ENCODE assay signal across 18 cellular contexts in genomic region chr9:86488794-86489193, GRCh38.
"Had no signal": no experiment of that assay in that cellular context is flagged by ENCODE, and none has a peak within 500 bp of the region (broad histone marks: within the 10 kb centered on the region; RNA-seq: fewer than 3 reads in every experiment).

No MANE protein-coding gene starts in this region.

- DNase-seq: activated CD4-positive, alpha-beta T cell treated with anti-CD3 and anti-CD28 coated beads for 48 hours; activated CD8-positive, alpha-beta memory T cell treated with anti-CD3 and anti-CD28 coated beads, Interleukin-2, amount 50 U/mL, for 4 hours; activated CD8-positive, alpha-beta T cell treated with anti-CD3 and anti-CD28 coated beads, Interleukin-2, amount 10 ng/mL, durations not matched to agents 7 days and 5 days; activated effector memory CD4-positive, alpha-beta T cell treated with anti-CD3 and anti-CD28 coated beads, Interleukin-2, amount 50 U/mL, for 16 hours; activated T-cell treated with anti-CD3 and anti-CD28 coated beads, Interleukin-2, amount 50 U/mL, for 48 hours; dorsolateral prefrontal cortex; erythroblast; gastrocnemius medialis; heart right ventricle; kidney; left ventricle myocardium superior; right cardiac atrium; WERI-Rb-1 had no signal

- H3K4me1 ChIP-seq: gastrocnemius medialis, prostate gland had no signal

- H3K4me3 ChIP-seq: dorsolateral prefrontal cortex, gastrocnemius medialis, heart right ventricle, prostate gland, skin epidermis, thoracic aorta had no signal

- H3K36me3 Mint-ChIP-seq: activated naive CD4-positive, alpha-beta T cell treated with anti-CD3 and anti-CD28 coated beads, Interleukin-2, amount 50 U/mL, for 72 hours; natural killer cell treated with Interleukin-12 subunit alpha and Interleukin-12 subunit beta and Interleukin-15 and Interleukin-18, amount 100 ng/mL, for 72 hours had no signal

- H3K4me3 Mint-ChIP-seq: activated CD8-positive, alpha-beta T cell treated with anti-CD3 and anti-CD28 coated beads, Interleukin-2, amount 10 ng/mL, durations not matched to agents 7 days and 5 days; natural killer cell treated with Interleukin-12 subunit alpha and Interleukin-12 subunit beta and Interleukin-15 and Interleukin-18, amount 100 ng/mL, for 72 hours had no signal

- H3K27ac Mint-ChIP-seq: activated CD8-positive, alpha-beta T cell treated with anti-CD3 and anti-CD28 coated beads, Interleukin-2, amount 10 ng/mL, durations not matched to agents 7 days and 5 days; activated naive CD4-positive, alpha-beta T cell treated with anti-CD3 and anti-CD28 coated beads, Interleukin-2, amount 50 U/mL, for 72 hours; natural killer cell treated with Interleukin-12 subunit alpha and Interleukin-12 subunit beta and Interleukin-15 and Interleukin-18, amount 100 ng/mL, for 72 hours had no signal

- H3K36me3 ChIP-seq: gastrocnemius medialis, heart right ventricle, prostate gland, thoracic aorta, WERI-Rb-1 had no signal

- H3K9me3 Mint-ChIP-seq: activated naive CD4-positive, alpha-beta T cell treated with anti-CD3 and anti-CD28 coated beads, Interleukin-2, amount 50 U/mL, for 72 hours; natural killer cell treated with Interleukin-12 subunit alpha and Interleukin-12 subunit beta and Interleukin-15 and Interleukin-18, amount 100 ng/mL, for 72 hours had no signal

- H3K27me3 ChIP-seq: dorsolateral prefrontal cortex, gastrocnemius medialis had no signal

- H3K9me3 ChIP-seq: gastrocnemius medialis, heart right ventricle, prostate gland, thoracic aorta had no signal

- H3K27ac ChIP-seq: dorsolateral prefrontal cortex, gastrocnemius medialis, heart right ventricle, prostate gland, thoracic aorta, WERI-Rb-1 had no signal
